Comparison of ENCODE assay signal across 9 cellular contexts in genomic region chr10:21732067-21732772, GRCh38.
A peak's percentile ranks its signal among the peaks of the same experiment; 100 is the strongest.
DNase-seq lines count a peak whose midpoint lies in the region; ATAC-seq and TF ChIP-seq lines count a peak whose summit lies in the region.
"Had no signal": no experiment of that assay in that cellular context is flagged by ENCODE, and none has a peak within 500 bp of the region (broad histone marks: within the 10 kb centered on the region; RNA-seq: fewer than 3 reads in every experiment).

No MANE protein-coding gene starts in this region.

- POLR2A ChIA-PET in AG04449 (lab: Yijun Ruan, JAX) = no interaction called here

- no peaks in the 10 kb centered on the region for H3K27me3 Mint-ChIP-seq in activated T-helper 1 cell treated with anti-CD3 and anti-CD28 coated beads, Interleukin-12 subunit alpha, Interleukin-12 subunit beta, Interleukin-2, Interleukin-4 antibody, amounts not matched to agents 30 ng/mL and 10 ng/mL and 1 ng/mL, durations not matched to agents 14 hours and 24 hours and 36 hours (ENCODE audit: insufficient read depth)
- H3K27me3 Mint-ChIP-seq: IgD-negative memory B cell had no signal

- TF ChIP-seq CTCF in AG04449 (IDR thresholded peaks at IDR 0.05; ENCODE audit: insufficient read depth, low read length, missing control alignments) (peak; percentile 84), GM12873 (IDR thresholded peaks at IDR 0.05; ENCODE audit: insufficient read depth, low read depth, low read length, missing control alignments) (peak; percentile 95), omental fat pad (IDR thresholded peaks at IDR 0.05) (peak in 1 of 3 donors; percentile 26)

- no peak overlapping the region for H3K4me3 ChIP-seq in AG04449 (ENCODE audit: low read depth, low read length)

- peaks cover 29% of the 10 kb centered on the region for H3K4me1 Mint-ChIP-seq in activated T-helper 1 cell treated with anti-CD3 and anti-CD28 coated beads, Interleukin-12 subunit alpha, Interleukin-12 subunit beta, Interleukin-2, Interleukin-4 antibody, amounts not matched to agents 30 ng/mL and 10 ng/mL and 1 ng/mL, durations not matched to agents 14 hours and 24 hours and 36 hours (ENCODE audit: low read depth)

- CTCF ChIA-PET in AG04449 (lab: Yijun Ruan, JAX) = interaction anchor here (0.8 to 4.3 kb wide), 17 partner anchors 10 to 461 kb away, joined by 3 to 20 read pairs (median 4); no protein-coding TSS in a partner anchor

- intact Hi-C loops in activated T-helper 1 cell treated with anti-CD3 and anti-CD28 coated beads, Interleukin-12 subunit alpha, Interleukin-12 subunit beta, Interleukin-2, Interleukin-4 antibody, amounts not matched to agents 30 ng/mL and 10 ng/mL and 1 ng/mL, durations not matched to agents 14 hours and 24 hours and 36 hours (cut with micrococcal nuclease) = loop anchor here (1.0 to 5.0 kb wide), 3 partner anchors 215 to 235 kb away; no protein-coding TSS in a partner anchor

- H3K27ac Mint-ChIP-seq in activated T-helper 1 cell treated with anti-CD3 and anti-CD28 coated beads, Interleukin-12 subunit alpha, Interleukin-12 subunit beta, Interleukin-2, Interleukin-4 antibody, amounts not matched to agents 30 ng/mL and 10 ng/mL and 1 ng/mL, durations not matched to agents 14 hours and 24 hours and 36 hours = no peak overlapping the region
- H3K27ac Mint-ChIP-seq: IgD-negative memory B cell had no signal

- peaks cover 28% of the 10 kb centered on the region for H3K36me3 Mint-ChIP-seq in activated T-helper 1 cell treated with anti-CD3 and anti-CD28 coated beads, Interleukin-12 subunit alpha, Interleukin-12 subunit beta, Interleukin-2, Interleukin-4 antibody, amounts not matched to agents 30 ng/mL and 10 ng/mL and 1 ng/mL, durations not matched to agents 14 hours and 24 hours and 36 hours (ENCODE audit: low read depth)

- ATAC-seq in HG02763 (IDR thresholded peaks at IDR 0.05; ENCODE audit: unreplicated experiment) = peak; percentile 73
- peak; percentile 79 for ATAC-seq in omental fat pad (ENCODE audit: low FRiP score)

- H3K4me3 Mint-ChIP-seq in activated T-helper 1 cell treated with anti-CD3 and anti-CD28 coated beads, Interleukin-12 subunit alpha, Interleukin-12 subunit beta, Interleukin-2, Interleukin-4 antibody, amounts not matched to agents 30 ng/mL and 10 ng/mL and 1 ng/mL, durations not matched to agents 14 hours and 24 hours and 36 hours = no peak overlapping the region
- H3K4me3 Mint-ChIP-seq: IgD-negative memory B cell had no signal

- DNase-seq in AG04449 (ENCODE audit: low read depth, low spot score) = no peak
- peak; percentile 51 for DNase-seq in NCI-H2227 (lab: John Stamatoyannopoulos, UW; ENCODE audit: unreplicated experiment)
- peak; percentile 19 for DNase-seq in activated T-helper 1 cell treated with anti-CD3 and anti-CD28 coated beads, Interleukin-12 subunit alpha, Interleukin-12 subunit beta, Interleukin-2, Interleukin-4 antibody, amounts not matched to agents 30 ng/mL and 10 ng/mL and 1 ng/mL, durations not matched to agents 14 hours and 24 hours and 36 hours (ENCODE audit: low spot score)
- DNase-seq in germinal center (ENCODE audit: low spot score) = peak; percentile 69
- no peak for DNase-seq in omental fat pad (ENCODE audit: low spot score)
- DNase-seq in T1000 (lab: John Stamatoyannopoulos, UW) = no peak

- no peaks in the 10 kb centered on the region for H3K9me3 Mint-ChIP-seq in activated T-helper 1 cell treated with anti-CD3 and anti-CD28 coated beads, Interleukin-12 subunit alpha, Interleukin-12 subunit beta, Interleukin-2, Interleukin-4 antibody, amounts not matched to agents 30 ng/mL and 10 ng/mL and 1 ng/mL, durations not matched to agents 14 hours and 24 hours and 36 hours
- H3K9me3 Mint-ChIP-seq: IgD-negative memory B cell had no signal

Comparison
In these comparisons a context has a peak if more than half of its experiments do, and no peak if none do; other contexts are left out.
1. DNase-seq: peak in NCI-H2227 (single experiment), activated T-helper 1 cell treated with anti-CD3 and anti-CD28 coated beads, Interleukin-12 subunit alpha, Interleukin-12 subunit beta, Interleukin-2, Interleukin-4 antibody, amounts not matched to agents 30 ng/mL and 10 ng/mL and 1 ng/mL, durations not matched to agents 14 hours and 24 hours and 36 hours (single experiment) and germinal center (single experiment); none in AG04449 (single experiment), omental fat pad (single experiment) and T1000 (single experiment).